In genomic region chr4:55158957-55159356, GRCh38 we compare ENCODE assay signal across 15 cellular contexts. TPM values are rescaled to one million over a fixed set of nuclear protein-coding genes. Genes with fewer than 3 reads are reported as not detected.
"Had no signal": no experiment of that assay in that cellular context is flagged by ENCODE, and none has a peak within 500 bp of the region (broad histone marks: within the 10 kb centered on the region; RNA-seq: fewer than 3 reads in every experiment).

No MANE protein-coding gene starts in this region.

- H3K27ac Mint-ChIP-seq: activated B cell treated with CpG ODN at 0.5 μM for 24 hours; activated naive CD4-positive, alpha-beta T cell treated with anti-CD3 and anti-CD28 coated beads, Interleukin-2, amount 50 U/mL, for 72 hours; activated T-cell treated with anti-CD3 and anti-CD28 coated beads, Interleukin-2, amount 50 U/mL, for 24 hours; nephron progenitor cell had no signal

- H3K4me1 Mint-ChIP-seq: activated B cell treated with CpG ODN at 0.5 μM for 24 hours, nephron progenitor cell had no signal

- DNase-seq: activated B cell treated with CpG ODN at 0.5 μM for 24 hours; activated CD4-positive, alpha-beta T cell treated with anti-CD3 and anti-CD28 coated beads, Interleukin-2, amount 50 U/mL, for 1 hour; activated effector memory CD4-positive, alpha-beta T cell treated with anti-CD3 and anti-CD28 coated beads, Interleukin-2, amount 50 U/mL, for 16 hours; activated T-cell treated with anti-CD3 and anti-CD28 coated beads, Interleukin-2, amount 50 U/mL, for 24 hours; amniotic stem cell; effector CD4-positive, alpha-beta T cell; gastrocnemius medialis; nephron progenitor cell; stimulated activated CD4-positive, alpha-beta T cell treated with anti-CD3 and anti-CD28 coated beads, Interleukin-12 subunit alpha, Interleukin-12 subunit beta, amount 100 ng/mL, for 4 hours; stimulated activated naive CD4-positive, alpha-beta T cell; substantia nigra; T-helper 2 cell; transverse colon had no signal

- ATAC-seq: activated naive CD4-positive, alpha-beta T cell treated with anti-CD3 and anti-CD28 coated beads, Interleukin-2, amount 50 U/mL, for 72 hours; gastrocnemius medialis had no signal

- H3K9me3 Mint-ChIP-seq: activated B cell treated with CpG ODN at 0.5 μM for 24 hours; activated naive CD4-positive, alpha-beta T cell treated with anti-CD3 and anti-CD28 coated beads, Interleukin-2, amount 50 U/mL, for 72 hours; activated T-cell treated with anti-CD3 and anti-CD28 coated beads, Interleukin-2, amount 50 U/mL, for 24 hours had no signal

- H3K36me3 ChIP-seq: gastrocnemius medialis, transverse colon had no signal

- H3K9me3 ChIP-seq: gastrocnemius medialis, transverse colon had no signal

- H3K4me3 ChIP-seq: gastrocnemius medialis, transverse colon had no signal

- H3K4me1 ChIP-seq: gastrocnemius medialis, transverse colon had no signal

- FAIRE-seq: TTC549 had no signal

- H3K27ac ChIP-seq: gastrocnemius medialis, transverse colon had no signal

- H3K4me3 Mint-ChIP-seq: activated B cell treated with CpG ODN at 0.5 μM for 24 hours; activated T-cell treated with anti-CD3 and anti-CD28 coated beads, Interleukin-2, amount 50 U/mL, for 24 hours; nephron progenitor cell had no signal

RNA-seq across cellular contexts. Expression of gene KDR, which starts 33.6 kb away (rescaled TPM):
- total RNA-seq: activated B cell treated with CpG ODN at 0.5 μM for 24 hours; activated naive CD4-positive, alpha-beta T cell treated with anti-CD3 and anti-CD28 coated beads, Interleukin-2, amount 50 U/mL, for 72 hours had no signal
